ENCODE assay signal across 8 cellular contexts in the genomic region with DNA sequence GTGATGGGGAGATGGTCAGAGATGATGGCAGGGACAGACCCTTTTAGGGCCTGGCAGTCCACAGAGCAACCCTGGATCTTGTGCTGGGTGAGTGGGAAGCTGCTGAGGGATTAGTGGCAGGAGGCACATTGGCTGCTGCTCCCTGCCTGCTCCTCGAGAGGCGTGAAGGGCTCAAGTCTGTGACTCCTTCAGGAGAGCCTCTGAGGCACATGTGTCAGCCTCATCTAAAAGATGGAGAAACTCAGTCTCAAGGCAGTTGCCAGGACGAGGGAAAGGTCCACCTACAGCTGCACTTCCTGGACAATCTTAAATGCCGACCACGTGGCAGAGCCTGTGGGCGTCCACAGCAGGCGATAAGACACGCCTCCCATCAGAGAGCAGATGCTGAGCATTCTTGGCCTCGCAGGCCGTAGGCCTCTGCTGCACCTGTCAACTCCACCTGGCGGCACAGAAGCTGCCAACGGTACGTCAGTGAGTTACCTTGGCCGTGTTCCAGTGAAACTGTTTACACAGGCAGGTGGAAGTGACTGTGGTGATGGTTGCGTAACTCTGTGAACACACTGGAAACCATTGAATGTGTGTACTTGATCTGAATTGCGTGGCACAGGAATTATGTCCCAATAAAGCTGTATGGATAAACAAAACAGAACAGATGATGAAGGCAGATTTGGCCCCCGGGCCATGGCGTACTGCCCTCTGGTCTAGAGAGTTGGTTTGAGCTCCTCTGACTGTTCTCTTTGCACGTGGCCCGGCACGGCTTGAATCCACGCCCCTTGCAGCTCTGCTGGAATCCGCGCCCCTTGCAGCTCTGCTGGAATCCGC.
DNase-seq lines count a peak whose midpoint lies in the region; ATAC-seq, FAIRE-seq and TF ChIP-seq lines count a peak whose summit lies in the region.

No MANE protein-coding gene starts in this region.

- H3K4me3 Mint-ChIP-seq in type B pancreatic cell, result no peak overlapping the region

- peaks cover 24% of the 10 kb centered on the region for H3K4me1 Mint-ChIP-seq in type B pancreatic cell (ENCODE audit: unreplicated experiment)

- H3K4me3 ChIP-seq in fibroblast of pulmonary artery (replicated peaks; ENCODE audit: low read depth, low read length), result no peak overlapping the region

- FAIRE-seq in H54 (lab: Jason Lieb, UNC), result no peak

- ATAC-seq in GM19328 (IDR thresholded peaks at IDR 0.05; ENCODE audit: unreplicated experiment), result no peak
- ATAC-seq in HG03159 (IDR thresholded peaks at IDR 0.05; ENCODE audit: unreplicated experiment), result no peak

- H3K27ac Mint-ChIP-seq in type B pancreatic cell, result peak overlapping the region; percentile 21

- no peak for TF ChIP-seq POLR2A in H54 (IDR thresholded peaks at IDR 0.05; ENCODE audit: low read depth, low read length)

- no peak for TF ChIP-seq CTCF in fibroblast of pulmonary artery (IDR thresholded peaks at IDR 0.05; ENCODE audit: low read length, missing control alignments)
- TF ChIP-seq CTCF in type B pancreatic cell (conservative IDR thresholded peaks at IDR 0.05), result no peak

- no peaks in the 10 kb centered on the region for H3K9me3 Mint-ChIP-seq in type B pancreatic cell

- H3K27me3 Mint-ChIP-seq in type B pancreatic cell, result no peaks in the 10 kb centered on the region

- peaks cover 52% of the 10 kb centered on the region for H3K36me3 Mint-ChIP-seq in type B pancreatic cell

- DNase-seq in DMS153 treated with DMSO at 0.1 percent for 48 hours (lab: John Stamatoyannopoulos, UW; ENCODE audit: unreplicated experiment) (peak; percentile 97), NCI-H1694 treated with DMSO at 0.1 percent for 48 hours (lab: John Stamatoyannopoulos, UW) (peak; percentile 98), fibroblast of pulmonary artery (ENCODE audit: low read depth) (peak; percentile 69), type B pancreatic cell (ENCODE audit: extremely low spot score, unreplicated experiment) (no peak), H54 (ENCODE audit: insufficient read length, low spot score) (no peak)
- peak; percentile 37 for DNase-seq in activated CD4-positive, alpha-beta T cell treated with anti-CD3 and anti-CD28 coated beads for 48 hours

Comparison
In these comparisons a context has a peak if more than half of its experiments do, and no peak if none do; other contexts are left out.
1. DNase-seq: peak in DMS153 treated with DMSO at 0.1 percent for 48 hours (single experiment), NCI-H1694 treated with DMSO at 0.1 percent for 48 hours (single experiment), activated CD4-positive, alpha-beta T cell treated with anti-CD3 and anti-CD28 coated beads for 48 hours (single experiment) and fibroblast of pulmonary artery (single experiment); none in type B pancreatic cell (single experiment) and H54 (single experiment).